In genomic region chr3:49411550-49411967, GRCh38 we compare ENCODE assay signal across 8 cellular contexts. TPM values are rescaled to one million over a fixed set of nuclear protein-coding genes. Genes with fewer than 3 reads are reported as not detected.
DNase-seq lines count a peak whose midpoint lies in the region; ATAC-seq and TF ChIP-seq lines count a peak whose summit lies in the region.

No MANE protein-coding gene starts in this region.

- peaks cover 3 to 12% of the 10 kb centered on the region in 2 donors for H3K4me1 ChIP-seq in esophagus (ENCODE audit: control insufficient read depth in 2 of 2, insufficient read depth in 2 of 2, low read length in 1 of 2)
- peaks cover 3 to 79% (median 34%) of the 10 kb centered on the region in 4 donors for H3K4me1 ChIP-seq in tibial nerve

- H3K4me3 ChIP-seq in esophagus (ENCODE audit: low read depth in 1 of 2, low read length in 2 of 2) (peak overlapping the region; percentile 79 to 90), tibial nerve (peak overlapping the region; percentile 61 to 97 (median 80))

- POLR2A ChIA-PET in activated CD4-positive, alpha-beta memory T cell treated with anti-CD3 and anti-CD28 coated beads for 36 hours (lab: Charles Lee) = interaction anchor here (0.9 to 4.6 kb wide), 12 partner anchors 9 to 390 kb away, joined by 3 to 33 read pairs (median 6); partner anchors contain the start of genes DAG1, GPX1, NICN1 and QRICH1

- H3K27me3 ChIP-seq in esophagus (ENCODE audit: control insufficient read depth in 1 of 2, insufficient read depth in 2 of 2, low read length in 2 of 2) (no peaks in the 10 kb centered on the region), tibial nerve (no peaks in the 10 kb centered on the region)

- no peaks in the 10 kb centered on the region for H3K27me3 Mint-ChIP-seq in activated CD4-positive, alpha-beta memory T cell treated with anti-CD3 and anti-CD28 coated beads for 36 hours
- no peaks in the 10 kb centered on the region for H3K27me3 Mint-ChIP-seq in natural killer cell treated with Interleukin-12 subunit alpha and Interleukin-12 subunit beta and Interleukin-15 and Interleukin-18, amount 100 ng/mL, for 72 hours

- peak overlapping the region; percentile 90 for H3K4me3 Mint-ChIP-seq in activated CD4-positive, alpha-beta memory T cell treated with anti-CD3 and anti-CD28 coated beads for 36 hours
- peak overlapping the region; percentile 97 for H3K4me3 Mint-ChIP-seq in natural killer cell treated with Interleukin-12 subunit alpha and Interleukin-12 subunit beta and Interleukin-15 and Interleukin-18, amount 100 ng/mL, for 72 hours

- intact Hi-C loops in activated CD4-positive, alpha-beta memory T cell treated with anti-CD3 and anti-CD28 coated beads for 36 hours (cut with micrococcal nuclease) = loop anchor here (2.0 to 10.0 kb wide), 2 partner anchors 35 to 387 kb away; partner anchors contain the start of genes IMPDH2 and NDUFAF3

- peak; percentile 68 for DNase-seq in activated CD4-positive, alpha-beta memory T cell treated with anti-CD3 and anti-CD28 coated beads for 36 hours
- peak; percentile 78 for DNase-seq in natural killer cell treated with Interleukin-12 subunit alpha and Interleukin-12 subunit beta and Interleukin-15 and Interleukin-18, amount 100 ng/mL, for 72 hours (ENCODE audit: low spot score)
- DNase-seq in tibial nerve (ENCODE audit: low spot score in 2 of 2) = peak in 1 of 2 donors; percentile 32
- no peak for DNase-seq in NCI-H1436 (lab: John Stamatoyannopoulos, UW)

- H3K27ac Mint-ChIP-seq in activated CD4-positive, alpha-beta memory T cell treated with anti-CD3 and anti-CD28 coated beads for 36 hours = peak overlapping the region; percentile 95
- H3K27ac Mint-ChIP-seq in natural killer cell treated with Interleukin-12 subunit alpha and Interleukin-12 subunit beta and Interleukin-15 and Interleukin-18, amount 100 ng/mL, for 72 hours = peak overlapping the region; percentile 93

- peaks cover 27% of the 10 kb centered on the region for H3K36me3 Mint-ChIP-seq in activated CD4-positive, alpha-beta memory T cell treated with anti-CD3 and anti-CD28 coated beads for 36 hours
- peaks cover 11% of the 10 kb centered on the region for H3K36me3 Mint-ChIP-seq in natural killer cell treated with Interleukin-12 subunit alpha and Interleukin-12 subunit beta and Interleukin-15 and Interleukin-18, amount 100 ng/mL, for 72 hours

- H3K27ac ChIP-seq in C4-2B = peak overlapping the region; percentile 94
- H3K27ac ChIP-seq in esophagus (ENCODE audit: low read depth in 2 of 2, low read length in 1 of 2) = peak overlapping the region; percentile 100
- H3K27ac ChIP-seq in tibial nerve = peak overlapping the region; percentile 96 to 99 (median 97)

- H3K9me3 ChIP-seq in esophagus (ENCODE audit: control insufficient read depth in 2 of 2, insufficient read depth in 1 of 2, low read depth in 1 of 2, low read length in 1 of 2) (no peaks in the 10 kb centered on the region), tibial nerve (no peaks in the 10 kb centered on the region)

- no peak for TF ChIP-seq POLR2A in tibial nerve (IDR thresholded peaks at IDR 0.05)

- H3K36me3 ChIP-seq in esophagus (ENCODE audit: control insufficient read depth in 2 of 2, insufficient read depth in 2 of 2, low read length in 1 of 2) = peaks cover 0 to 6% of the 10 kb centered on the region in 2 donors
- H3K36me3 ChIP-seq in tibial nerve = peaks cover 0 to 21% (median 0%) of the 10 kb centered on the region in 3 donors

- H3K9me3 Mint-ChIP-seq in activated CD4-positive, alpha-beta memory T cell treated with anti-CD3 and anti-CD28 coated beads for 36 hours = no peaks in the 10 kb centered on the region
- H3K9me3 Mint-ChIP-seq in natural killer cell treated with Interleukin-12 subunit alpha and Interleukin-12 subunit beta and Interleukin-15 and Interleukin-18, amount 100 ng/mL, for 72 hours = no peaks in the 10 kb centered on the region

- CTCF ChIA-PET in activated CD4-positive, alpha-beta memory T cell treated with anti-CD3 and anti-CD28 coated beads for 36 hours (lab: Charles Lee) = interaction anchor here (2.5 to 6.0 kb wide), 2 partner anchors 38 to 72 kb away, joined by 15 to 58 read pairs; partner anchors contain the start of gene USP4

- H3K4me1 Mint-ChIP-seq in activated CD4-positive, alpha-beta memory T cell treated with anti-CD3 and anti-CD28 coated beads for 36 hours (ENCODE audit: low read depth) = peaks cover 62% of the 10 kb centered on the region
- peaks cover 51 to 56% of the 10 kb centered on the region in 2 donors for H3K4me1 Mint-ChIP-seq in natural killer cell treated with Interleukin-12 subunit alpha and Interleukin-12 subunit beta and Interleukin-15 and Interleukin-18, amount 100 ng/mL, for 72 hours (ENCODE audit: low read depth in 2 of 2)

- WGBS in esophagus, 2 donors = 1% methylated on average over 52 to 56 of the region's 56 CpGs
- WGBS in tibial nerve, 2 donors = 0% methylated on average over 8 of the region's 56 CpGs; no CpG with 5 or more reads in 1 of the 2 donors

- no peak for TF ChIP-seq EP300 in tibial nerve (IDR thresholded peaks at IDR 0.05)

- TF ChIP-seq CTCF in C4-2B (conservative IDR thresholded peaks at IDR 0.05) (no peak), tibial nerve (IDR thresholded peaks at IDR 0.05) (peak in 2 of 5 experiments; percentile 15 to 29)

- peak; percentile 24 for ATAC-seq in GM21360 (IDR thresholded peaks at IDR 0.05; ENCODE audit: unreplicated experiment)
- peak; percentile 27 for ATAC-seq in HG03571 (IDR thresholded peaks at IDR 0.05; ENCODE audit: unreplicated experiment)
- ATAC-seq in natural killer cell treated with Interleukin-12 subunit alpha and Interleukin-12 subunit beta and Interleukin-15 and Interleukin-18, amount 100 ng/mL, for 72 hours = peak; percentile 53 to 58

RNA-seq across cellular contexts. Expression of gene RHOA, which starts 0.2 kb away (rescaled TPM):
- total RNA-seq in activated CD4-positive, alpha-beta memory T cell treated with anti-CD3 and anti-CD28 coated beads for 36 hours = 100 to 1,000 TPM; 497 to 514 TPM
- 100 to 1,000 TPM; 162 to 244 TPM for polyA plus RNA-seq in esophagus
- 100 to 1,000 TPM; 436 to 448 TPM for total RNA-seq in natural killer cell treated with Interleukin-12 subunit alpha and Interleukin-12 subunit beta and Interleukin-15 and Interleukin-18, amount 100 ng/mL, for 72 hours
- total RNA-seq in tibial nerve = 100 to 1,000 TPM; 532 to 825 (median 698) TPM

RNA-seq across cellular contexts. Expression of gene TCTA, which starts 0.7 kb away (rescaled TPM):
- 10 to 100 TPM in 1 of 2 experiments, 1 to 10 TPM in 1; 9.5 to 10.9 TPM for total RNA-seq in activated CD4-positive, alpha-beta memory T cell treated with anti-CD3 and anti-CD28 coated beads for 36 hours
- 10 to 100 TPM; 11.3 to 14.5 TPM for polyA plus RNA-seq in esophagus
- total RNA-seq in natural killer cell treated with Interleukin-12 subunit alpha and Interleukin-12 subunit beta and Interleukin-15 and Interleukin-18, amount 100 ng/mL, for 72 hours = 10 to 100 TPM; 20.5 to 21.1 TPM
- 10 to 100 TPM; 24.6 to 52.9 (median 30.1) TPM for total RNA-seq in tibial nerve

RNA-seq across cellular contexts. Expression of gene AMT, which starts 10.7 kb away (rescaled TPM):
- total RNA-seq in activated CD4-positive, alpha-beta memory T cell treated with anti-CD3 and anti-CD28 coated beads for 36 hours = 1 to 10 TPM; 2.4 to 2.6 TPM
- 10 to 100 TPM in 1 of 2 donors, 1 to 10 TPM in 1; 3.4 to 14.2 TPM for polyA plus RNA-seq in esophagus
- 1 to 10 TPM; 4.4 to 6.0 TPM for total RNA-seq in natural killer cell treated with Interleukin-12 subunit alpha and Interleukin-12 subunit beta and Interleukin-15 and Interleukin-18, amount 100 ng/mL, for 72 hours
- 10 to 100 TPM in 2 of 4 donors, 1 to 10 TPM in 2; 7.0 to 20.8 (median 9.5) TPM for total RNA-seq in tibial nerve

RNA-seq across cellular contexts. Expression of gene NICN1, which starts 17.6 kb away (rescaled TPM):
- 10 to 100 TPM; 12.0 to 12.8 TPM for total RNA-seq in activated CD4-positive, alpha-beta memory T cell treated with anti-CD3 and anti-CD28 coated beads for 36 hours
- polyA plus RNA-seq in esophagus = 1 to 10 TPM; 5.0 to 7.0 TPM
- 10 to 100 TPM; 10.6 to 14.9 TPM for total RNA-seq in natural killer cell treated with Interleukin-12 subunit alpha and Interleukin-12 subunit beta and Interleukin-15 and Interleukin-18, amount 100 ng/mL, for 72 hours
- 10 to 100 TPM in 1 of 4 donors, 1 to 10 TPM in 2, not detected in 1; 2.1 to 14.7 (median 7.7) TPM for total RNA-seq in tibial nerve

RNA-seq across cellular contexts. Expression of gene GPX1, which starts 53.4 kb away (rescaled TPM):
- 100 to 1,000 TPM; 176 to 177 TPM for total RNA-seq in activated CD4-positive, alpha-beta memory T cell treated with anti-CD3 and anti-CD28 coated beads for 36 hours
- polyA plus RNA-seq in esophagus = 100 to 1,000 TPM; 245 to 383 TPM
- total RNA-seq in natural killer cell treated with Interleukin-12 subunit alpha and Interleukin-12 subunit beta and Interleukin-15 and Interleukin-18, amount 100 ng/mL, for 72 hours = 100 to 1,000 TPM in 1 of 2 donors, 10 to 100 TPM in 1; 95.4 to 107 TPM
- 100 to 1,000 TPM; 217 to 359 (median 310) TPM for total RNA-seq in tibial nerve
